19 cellular contexts compared by ENCODE assay signal in genomic region chr2:230492107-230492506, GRCh38.
"Had no signal": no experiment of that assay in that cellular context is flagged by ENCODE, and none has a peak within 500 bp of the region (broad histone marks: within the 10 kb centered on the region; RNA-seq: fewer than 3 reads in every experiment).

No MANE protein-coding gene starts in this region.

- ATAC-seq: activated CD8-positive, alpha-beta memory T cell treated with anti-CD3 and anti-CD28 coated beads, Interleukin-2, amount 10 ng/mL, durations not matched to agents 7 days and 5 days; foreskin keratinocyte; left ventricle myocardium superior; sciatic nerve had no signal

- H3K27ac Mint-ChIP-seq: activated CD4-positive, alpha-beta memory T cell treated with anti-CD3 and anti-CD28 coated beads for 36 hours; activated CD8-positive, alpha-beta memory T cell treated with anti-CD3 and anti-CD28 coated beads, Interleukin-2, amount 10 ng/mL, durations not matched to agents 7 days and 5 days; activated naive CD8-positive, alpha-beta T cell; activated T-cell treated with anti-CD3 and anti-CD28 coated beads, Interleukin-2, amount 50 U/mL, for 24 hours had no signal

- H3K9me3 ChIP-seq: ovary, thyroid gland had no signal

- H3K27me3 ChIP-seq: brain microvascular endothelial cell, foreskin keratinocyte, ovary, thyroid gland had no signal

- H3K27ac ChIP-seq: brain microvascular endothelial cell, foreskin keratinocyte, ovary, thyroid gland had no signal

- H3K4me1 ChIP-seq: foreskin keratinocyte, thyroid gland had no signal

- H3K27me3 Mint-ChIP-seq: activated CD4-positive, alpha-beta memory T cell treated with anti-CD3 and anti-CD28 coated beads for 36 hours; activated CD8-positive, alpha-beta memory T cell treated with anti-CD3 and anti-CD28 coated beads, Interleukin-2, amount 10 ng/mL, durations not matched to agents 7 days and 5 days; activated naive CD8-positive, alpha-beta T cell; activated T-cell treated with anti-CD3 and anti-CD28 coated beads, Interleukin-2, amount 50 U/mL, for 24 hours had no signal

- H3K36me3 ChIP-seq: ovary had no signal

- DNase-seq: activated CD4-positive, alpha-beta memory T cell treated with anti-CD3 and anti-CD28 coated beads for 36 hours; activated CD4-positive, alpha-beta T cell treated with anti-CD3 and anti-CD28 coated beads for 1 hour; activated CD8-positive, alpha-beta memory T cell treated with anti-CD3 and anti-CD28 coated beads, Interleukin-2, amount 10 ng/mL, durations not matched to agents 7 days and 5 days; activated effector memory CD4-positive, alpha-beta T cell treated with anti-CD3 and anti-CD28 coated beads, Interleukin-2, amount 50 U/mL, for 16 hours; activated T-cell treated with anti-CD3 and anti-CD28 coated beads, Interleukin-2, amount 50 U/mL, for 24 hours; amniotic stem cell; brain microvascular endothelial cell; cerebellar nuclear complex; effector CD8-positive, alpha-beta T cell; foreskin keratinocyte; glutamatergic neuron; left ventricle myocardium superior; mesendoderm; ovary; T1000; thyroid gland had no signal

- H3K4me3 ChIP-seq: ovary, thyroid gland had no signal

- FAIRE-seq: urothelium cell line had no signal

- H3K4me3 Mint-ChIP-seq: activated CD4-positive, alpha-beta memory T cell treated with anti-CD3 and anti-CD28 coated beads for 36 hours; activated CD8-positive, alpha-beta memory T cell treated with anti-CD3 and anti-CD28 coated beads, Interleukin-2, amount 10 ng/mL, durations not matched to agents 7 days and 5 days; activated naive CD8-positive, alpha-beta T cell; activated T-cell treated with anti-CD3 and anti-CD28 coated beads, Interleukin-2, amount 50 U/mL, for 24 hours had no signal
